ENCODE assay signal across 8 cellular contexts in genomic region chr9:100322954-100323536, GRCh38. TPM values are rescaled to one million over a fixed set of nuclear protein-coding genes. Genes with fewer than 3 reads are reported as not detected.
DNase-seq lines count a peak whose midpoint lies in the region; ATAC-seq and TF ChIP-seq lines count a peak whose summit lies in the region.

No MANE protein-coding gene starts in this region.

- H3K27ac ChIP-seq in HL-60 (replicated peaks): no peak overlapping the region
- no peak overlapping the region for H3K27ac ChIP-seq in Panc1 (ENCODE audit: low read length)
- H3K27ac ChIP-seq in coronary artery: no peak overlapping the region
- H3K27ac ChIP-seq in mesendoderm (ENCODE audit: low read depth, low read length): no peak overlapping the region

- H2BK5ac ChIP-seq in mesendoderm (ENCODE audit: low read length): no peak overlapping the region

- no peaks in the 10 kb centered on the region for H3K27me3 Mint-ChIP-seq in activated T-helper 17 cell treated with anti-CD3 and anti-CD28 coated beads, Interleukin-2, amount 50 U/mL, for 72 hours

- no peak overlapping the region for H2BK120ac ChIP-seq in mesendoderm (ENCODE audit: low read depth, low read length)

- no peak overlapping the region for H4K5ac ChIP-seq in mesendoderm (ENCODE audit: low read length)

- no peak overlapping the region for H2BK15ac ChIP-seq in mesendoderm (replicated peaks; ENCODE audit: low read depth)

- peaks cover 22% of the 10 kb centered on the region for H3K36me3 ChIP-seq in Panc1 (ENCODE audit: control insufficient read depth, insufficient read depth, low read length)
- H3K36me3 ChIP-seq in mesendoderm (ENCODE audit: control insufficient read depth, insufficient read depth, low read length): peaks cover 2% of the 10 kb centered on the region

- no peak overlapping the region for H3K9ac ChIP-seq in mesendoderm (ENCODE audit: low read length)

- BruUV-seq in Panc1 (replicated peaks; lab: Mats Ljungman, UMichigan): no TSS peak

- no peak overlapping the region for H3K4me3 Mint-ChIP-seq in activated T-helper 17 cell treated with anti-CD3 and anti-CD28 coated beads, Interleukin-2, amount 50 U/mL, for 72 hours

- H3K4me3 ChIP-seq in HL-60 (replicated peaks; ENCODE audit: insufficient read depth, low read length) (no peak overlapping the region), Panc1 (ENCODE audit: low read depth in 2 of 2, low read length in 2 of 2) (no peak overlapping the region), coronary artery (no peak overlapping the region), mesendoderm (ENCODE audit: low read length) (no peak overlapping the region)

- no peak overlapping the region for H3K23ac ChIP-seq in mesendoderm (ENCODE audit: low read length)

- H3K27me3 ChIP-seq in HL-60 (ENCODE audit: insufficient read depth, poor library complexity, severe bottlenecking): no peaks in the 10 kb centered on the region
- H3K27me3 ChIP-seq in Panc1 (ENCODE audit: control insufficient read depth, insufficient read depth, low read length): no peaks in the 10 kb centered on the region
- no peaks in the 10 kb centered on the region for H3K27me3 ChIP-seq in mesendoderm (ENCODE audit: insufficient read depth, low read length, poor library complexity)

- peaks cover 88% of the 10 kb centered on the region for H3K36me3 Mint-ChIP-seq in activated T-helper 17 cell treated with anti-CD3 and anti-CD28 coated beads, Interleukin-2, amount 50 U/mL, for 72 hours (ENCODE audit: low read depth)

- peak; percentile 72 for TF ChIP-seq CTCF in HL-60 (IDR thresholded peaks at IDR 0.05; ENCODE audit: insufficient read depth, low read length)
- peak; percentile 64 for TF ChIP-seq CTCF in Panc1 (IDR thresholded peaks at IDR 0.05)
- TF ChIP-seq CTCF in coronary artery (IDR thresholded peaks at IDR 0.05): peak; percentile 55

- peak; percentile 2 for DNase-seq in SKM-1 treated with dmso at 0.1 percent for 144 hours (lab: John Stamatoyannopoulos, UW; ENCODE audit: unreplicated experiment)
- no peak for DNase-seq in SKM-1 (lab: John Stamatoyannopoulos, UW; ENCODE audit: unreplicated experiment)
- peak in 1 of 2 experiments; percentile 30 for DNase-seq in HL-60 (ENCODE audit: low read depth in 1 of 2, low spot score in 1 of 2)
- DNase-seq in Panc1 (ENCODE audit: low read depth, low spot score): no peak
- DNase-seq in coronary artery (ENCODE audit: low spot score): no peak
- DNase-seq in mesendoderm: peak; percentile 63

- H3K27ac Mint-ChIP-seq in activated T-helper 17 cell treated with anti-CD3 and anti-CD28 coated beads, Interleukin-2, amount 50 U/mL, for 72 hours: no peak overlapping the region

- CTCF ChIA-PET in Panc1 (lab: Charles Lee): interaction anchor here (0.5 kb wide), 1 partner anchor 1127 kb away, joined by 6 read pairs; no protein-coding TSS in a partner anchor

- H3K18ac ChIP-seq in mesendoderm (ENCODE audit: low read length): no peak overlapping the region

- ATAC-seq in Panc1 (no peak), HG03159 (IDR thresholded peaks at IDR 0.05; ENCODE audit: unreplicated experiment) (no peak)
- ATAC-seq in activated T-helper 17 cell treated with anti-CD3 and anti-CD28 coated beads, Interleukin-2, amount 50 U/mL, for 72 hours (replicated peaks): no peak

- H3K4me1 Mint-ChIP-seq in activated T-helper 17 cell treated with anti-CD3 and anti-CD28 coated beads, Interleukin-2, amount 50 U/mL, for 72 hours: no peaks in the 10 kb centered on the region

- no CpG with 5 or more reads among the region's 3 CpGs for WGBS in mesendoderm (ENCODE audit: extremely low coverage, insufficient coverage, low lambda C conversion rate)

- in situ Hi-C loops in Panc1 (cut with HindIII; ENCODE audit: low pct_unique_long_range_greater_than_20kb, low sequenced_read_pairs): no loop called here

- H4K8ac ChIP-seq in mesendoderm (ENCODE audit: low read depth, low read length): peak overlapping the region; percentile 28

- intact Hi-C loops in Panc1 (cut with micrococcal nuclease; ENCODE audit: unreplicated experiment): loop anchor here (5.0 kb wide), 1 partner anchor 296 kb away; no protein-coding TSS in a partner anchor

- no peaks in the 10 kb centered on the region for H3K9me3 ChIP-seq in Panc1 (ENCODE audit: control insufficient read depth, insufficient read depth, low read depth, low read length)

- peak overlapping the region; percentile 17 for H3K56ac ChIP-seq in mesendoderm (ENCODE audit: low read length)

- no peak overlapping the region for H3K4me2 ChIP-seq in mesendoderm (ENCODE audit: low read length)

- H3K4me1 ChIP-seq in Panc1 (ENCODE audit: control insufficient read depth, insufficient read depth, low read length) (no peaks in the 10 kb centered on the region), mesendoderm (ENCODE audit: control insufficient read depth, low read depth, low read length) (no peaks in the 10 kb centered on the region)

- peaks cover 2% of the 10 kb centered on the region for H3K79me2 ChIP-seq in mesendoderm (ENCODE audit: control insufficient read depth, insufficient read depth, low read length)

- H3K4ac ChIP-seq in mesendoderm (ENCODE audit: low read depth, low read length): no peak overlapping the region

- H2AK5ac ChIP-seq in mesendoderm (ENCODE audit: low read length): no peak overlapping the region

- POLR2A ChIA-PET in Panc1 (lab: Charles Lee): no interaction called here

- no peaks in the 10 kb centered on the region for H3K9me3 Mint-ChIP-seq in activated T-helper 17 cell treated with anti-CD3 and anti-CD28 coated beads, Interleukin-2, amount 50 U/mL, for 72 hours

- no peaks in the 10 kb centered on the region for H3K79me1 ChIP-seq in mesendoderm (ENCODE audit: low read length)

RNA-seq across cellular contexts. Expression of gene TEX10, which starts 29.7 kb away (rescaled TPM):
- 15.4 TPM for total RNA-seq in Panc1 (2021; ENCODE audit: unreplicated experiment)
- polyA plus RNA-seq in Panc1 (2012; ENCODE audit: insufficient read length): 6.2 TPM
- 83.3 TPM for polyA plus RNA-seq in mesendoderm (2013, experiment 1 of 2)
- polyA plus RNA-seq in mesendoderm (2013, experiment 2 of 2): 80.9 TPM
- 10 to 100 TPM; 19.3 to 32.8 TPM for total RNA-seq in activated T-helper 17 cell treated with anti-CD3 and anti-CD28 coated beads, Interleukin-2, amount 50 U/mL, for 72 hours

Comparison
In these comparisons a context has a peak if more than half of its experiments do, and no peak if none do; other contexts are left out.
1. DNase-seq: peak in SKM-1 treated with dmso at 0.1 percent for 144 hours (single experiment) and mesendoderm (single experiment); none in SKM-1 (single experiment), Panc1 (single experiment) and coronary artery (single experiment).
2. Peak in every context shown above with its lines, with median percentiles within 50 percentile points of each other: CTCF ChIP-seq.